9 cellular contexts compared by ENCODE assay signal in the genomic region with DNA sequence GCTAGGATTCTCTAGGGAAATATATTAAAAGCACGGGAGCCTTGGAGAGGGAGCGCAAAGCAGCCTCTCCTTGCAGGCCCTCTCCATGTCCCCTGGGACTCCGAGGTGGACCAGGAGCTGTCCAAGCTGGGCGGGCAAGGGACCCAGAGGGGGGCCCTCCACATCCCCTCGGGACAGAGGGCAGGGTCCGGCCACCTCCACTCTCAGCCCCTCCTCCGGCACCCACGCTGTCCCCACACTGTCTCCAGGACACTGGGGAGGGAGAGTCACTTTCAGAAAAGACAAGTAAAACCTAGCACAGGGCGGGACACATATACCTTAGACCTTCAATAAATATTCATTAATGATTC.
DNase-seq lines count a peak whose midpoint lies in the region; ATAC-seq, FAIRE-seq and TF ChIP-seq lines count a peak whose summit lies in the region.
"Had no signal": no experiment of that assay in that cellular context is flagged by ENCODE, and none has a peak within 500 bp of the region (broad histone marks: within the 10 kb centered on the region; RNA-seq: fewer than 3 reads in every experiment).

No MANE protein-coding gene starts in this region.

- CTCF ChIA-PET in BJ (lab: Yijun Ruan, JAX), result interaction anchor here (1.7 kb wide), 1 partner anchor 11 kb away, joined by 3 read pairs; no protein-coding TSS in a partner anchor
- CTCF ChIA-PET in WTC11 (lab: Charles Lee), result interaction anchor here (1.5 to 2.8 kb wide), 2 partner anchors 15 to 133 kb away, joined by 5 to 15 read pairs; no protein-coding TSS in a partner anchor

- H3K27me3 ChIP-seq in BJ (ENCODE audit: control insufficient read depth, insufficient read depth, low read length), result 0 out of 2 replicates have a peak, but pooled peaks cover 2% of the 10 kb centered on the region
- H3K27me3 ChIP-seq in left ventricle myocardium inferior (ENCODE audit: low read depth), result peaks cover 18% of the 10 kb centered on the region
- no peaks in the 10 kb centered on the region for H3K27me3 ChIP-seq in prostate gland (replicated peaks; ENCODE audit: insufficient read depth)

- no peak for TF ChIP-seq POLR2A in prostate gland (IDR thresholded peaks at IDR 0.05)

- H3K36me3 ChIP-seq in BJ (ENCODE audit: control insufficient read depth, insufficient read depth, low read length) (no peaks in the 10 kb centered on the region), left ventricle myocardium inferior (no peaks in the 10 kb centered on the region), prostate gland (no peaks in the 10 kb centered on the region)

- H3K4me3 ChIP-seq in BJ (ENCODE audit: low read depth, low read length) (peak overlapping the region; percentile 69), left ventricle myocardium inferior (peak overlapping the region; percentile 71), prostate gland (peak overlapping the region; percentile 37 to 39)

- no peak for ATAC-seq in WTC11
- no peak for ATAC-seq in GM21528 (IDR thresholded peaks at IDR 0.05; ENCODE audit: low FRiP score, unreplicated experiment)

- H3K27ac Mint-ChIP-seq in WTC11, result no peak overlapping the region

- H3K4me1 Mint-ChIP-seq in WTC11, result peaks cover 29% of the 10 kb centered on the region

- 30% methylated on average over 9 of the region's 9 CpGs for WGBS in prostate gland

- peaks cover 22% of the 10 kb centered on the region for H3K4me1 ChIP-seq in left ventricle myocardium inferior
- no peaks in the 10 kb centered on the region for H3K4me1 ChIP-seq in prostate gland (replicated peaks)

- H3K9me3 ChIP-seq in left ventricle myocardium inferior (replicated peaks) (peaks cover 10% of the 10 kb centered on the region), prostate gland (no peaks in the 10 kb centered on the region)

- peaks cover 52% of the 10 kb centered on the region for H3K27me3 Mint-ChIP-seq in WTC11 (ENCODE audit: low read depth)

- peaks cover 21% of the 10 kb centered on the region for H3K9me3 Mint-ChIP-seq in WTC11

- no peak for FAIRE-seq in RCC 7860 (lab: Jason Lieb, UNC)
- FAIRE-seq: TTC549 had no signal

- DNase-seq in BJ (ENCODE audit: low read depth) (no peak), WTC11 (ENCODE audit: low spot score) (no peak), left ventricle myocardium inferior (no peak), prostate gland (ENCODE audit: low spot score) (no peak), inferior parietal cortex (ENCODE audit: extremely low spot score) (no peak), RCC 7860 (ENCODE audit: low spot score) (no peak)
- DNase-seq in effector CD8-positive, alpha-beta T cell (lab: John Stamatoyannopoulos, UW), result no peak

- peak overlapping the region; percentile 91 for H3K4me3 Mint-ChIP-seq in WTC11

- POLR2A ChIA-PET in BJ (lab: Charles Lee) (no interaction called here), WTC11 (lab: Charles Lee) (interaction anchor here (0.5 to 1.1 kb wide), 2 partner anchors 91 to 173 kb away, joined by 3 read pairs; no protein-coding TSS in a partner anchor)

- TF ChIP-seq CTCF in BJ (IDR thresholded peaks at IDR 0.05; ENCODE audit: insufficient read depth, low read depth, low read length) (no peak), WTC11 (IDR thresholded peaks at IDR 0.05) (no peak), left ventricle myocardium inferior (IDR thresholded peaks at IDR 0.05; ENCODE audit: borderline replicate concordance) (no peak), prostate gland (IDR thresholded peaks at IDR 0.05) (no peak)

- H3K27ac ChIP-seq in left ventricle myocardium inferior (replicated peaks), result no peak overlapping the region
- peak overlapping the region; percentile 28 to 45 for H3K27ac ChIP-seq in prostate gland

- intact Hi-C loops in left ventricle myocardium inferior (cut with micrococcal nuclease) (no loop called here), prostate gland (cut with DNase I) (no loop called here)

- peaks cover 17% of the 10 kb centered on the region for H3K36me3 Mint-ChIP-seq in WTC11

TF ChIP-seq in WTC11, 78 proteins besides CTCF, POLR2A, EP300 and RAD21:
- TF ChIP-seq, protein P1, sequence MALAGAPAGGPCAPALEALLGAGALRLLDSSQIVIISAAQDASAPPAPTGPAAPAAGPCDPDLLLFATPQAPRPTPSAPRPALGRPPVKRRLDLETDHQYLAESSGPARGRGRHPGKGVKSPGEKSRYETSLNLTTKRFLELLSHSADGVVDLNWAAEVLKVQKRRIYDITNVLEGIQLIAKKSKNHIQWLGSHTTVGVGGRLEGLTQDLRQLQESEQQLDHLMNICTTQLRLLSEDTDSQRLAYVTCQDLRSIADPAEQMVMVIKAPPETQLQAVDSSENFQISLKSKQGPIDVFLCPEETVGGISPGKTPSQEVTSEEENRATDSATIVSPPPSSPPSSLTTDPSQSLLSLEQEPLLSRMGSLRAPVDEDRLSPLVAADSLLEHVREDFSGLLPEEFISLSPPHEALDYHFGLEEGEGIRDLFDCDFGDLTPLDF (CRISPR knock-in tag; IDR thresholded peaks at IDR 0.05), result no peak
- 0 out of 2 replicates have a peak, but pooled peaks have one; percentile 20 for TF ChIP-seq ARID4B (CRISPR knock-in tag; IDR thresholded peaks at IDR 0.05; ENCODE audit: borderline replicate concordance)
- TF ChIP-seq FOXP4 (CRISPR knock-in tag; IDR thresholded peaks at IDR 0.05), result no peak
- no peak for TF ChIP-seq ERG (CRISPR knock-in tag; IDR thresholded peaks at IDR 0.05)
